In the genomic region with DNA sequence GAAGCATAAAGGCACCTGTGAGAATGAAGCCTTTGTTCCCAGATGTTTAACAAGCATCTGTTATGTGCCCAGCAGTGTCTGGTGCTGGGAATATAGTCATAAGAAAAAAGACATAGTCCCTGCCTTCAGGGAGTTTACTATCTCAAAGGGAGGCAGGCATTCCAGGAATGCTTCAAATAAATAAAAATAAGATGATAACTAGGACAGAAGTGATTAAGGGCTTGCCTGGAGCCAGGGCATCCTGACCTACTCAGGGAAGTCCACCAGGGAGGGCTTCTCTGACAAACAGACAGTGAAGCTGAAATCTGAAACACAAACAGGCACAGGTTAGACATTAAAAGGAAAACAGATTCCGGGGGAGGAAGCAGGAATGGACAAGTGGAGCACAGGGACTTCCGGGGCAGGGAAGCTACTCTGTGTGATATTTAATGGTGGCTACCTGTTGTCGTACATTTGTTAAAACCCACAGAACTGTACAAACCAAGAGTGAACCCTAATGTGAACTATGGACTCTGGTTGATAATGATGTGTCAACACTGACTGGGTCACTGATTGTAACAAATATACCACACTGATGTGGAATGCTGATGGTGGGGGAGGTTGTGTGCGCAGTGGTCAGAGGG, we compare ENCODE assay signal across 12 cellular contexts. TPM values are rescaled to one million over a fixed set of nuclear protein-coding genes. Genes with fewer than 3 reads are reported as not detected.
DNase-seq lines count a peak whose midpoint lies in the region; ATAC-seq and TF ChIP-seq lines count a peak whose summit lies in the region.
"Had no signal": no experiment of that assay in that cellular context is flagged by ENCODE, and none has a peak within 500 bp of the region (broad histone marks: within the 10 kb centered on the region; RNA-seq: fewer than 3 reads in every experiment).

No MANE protein-coding gene starts in this region.

- 23% methylated on average over 4 of the region's 4 CpGs for WGBS in right lobe of liver (ENCODE audit: insufficient coverage, low coverage, low lambda C conversion rate, missing lambda C conversion rate)
- WGBS in tibial nerve, 2 donors, result 88 to 89% methylated on average over 4 of the region's 4 CpGs

- H3K4me1 Mint-ChIP-seq in activated naive CD4-positive, alpha-beta T cell treated with anti-CD3 and anti-CD28 coated beads, Interleukin-2, amount 10 ng/mL, durations not matched to agents 7 days and 5 days, result peaks cover 22% of the 10 kb centered on the region
- H3K4me1 Mint-ChIP-seq in activated naive CD4-positive, alpha-beta T cell treated with anti-CD3 and anti-CD28 coated beads for 36 hours (ENCODE audit: low read depth), result peaks cover 9% of the 10 kb centered on the region

- no peaks in the 10 kb centered on the region for H3K27me3 ChIP-seq in right lobe of liver
- no peaks in the 10 kb centered on the region for H3K27me3 ChIP-seq in tibial nerve

- TF ChIP-seq POLR2A in right lobe of liver (IDR thresholded peaks at IDR 0.05) (peak; percentile 63), tibial nerve (IDR thresholded peaks at IDR 0.05) (no peak)

- H3K4me1 ChIP-seq in right lobe of liver (peaks cover 0 to 49% (median 36%) of the 10 kb centered on the region in 4 donors), tibial nerve (peaks cover 0 to 69% (median 30%) of the 10 kb centered on the region in 4 donors)

- intact Hi-C loops in activated naive CD4-positive, alpha-beta T cell treated with anti-CD3 and anti-CD28 coated beads for 36 hours (cut with micrococcal nuclease), result no loop called here
- intact Hi-C loops in right lobe of liver (cut with DNase I), result loop anchor here in 1 of 2 donors (10.0 kb wide), 1 partner anchor 51 kb away; a partner anchor contains a TSS

- no peaks in the 10 kb centered on the region for H3K36me3 Mint-ChIP-seq in activated naive CD4-positive, alpha-beta T cell treated with anti-CD3 and anti-CD28 coated beads, Interleukin-2, amount 10 ng/mL, durations not matched to agents 7 days and 5 days
- H3K36me3 Mint-ChIP-seq in activated naive CD4-positive, alpha-beta T cell treated with anti-CD3 and anti-CD28 coated beads for 36 hours (ENCODE audit: low read depth), result no peaks in the 10 kb centered on the region
- H3K36me3 Mint-ChIP-seq: activated naive CD4-positive, alpha-beta T cell treated with anti-CD3 and anti-CD28 coated beads, Interleukin-2, amount 50 U/mL, for 72 hours had no signal

- TF ChIP-seq EP300 in tibial nerve (IDR thresholded peaks at IDR 0.05), result no peak

- H3K4me3 ChIP-seq in right lobe of liver, result peak overlapping the region in 1 of 3 donors; percentile 4
- H3K4me3 ChIP-seq in tibial nerve, result no peak overlapping the region

- DNase-seq in activated naive CD4-positive, alpha-beta T cell treated with anti-CD3 and anti-CD28 coated beads, Interleukin-2, amount 10 ng/mL, durations not matched to agents 7 days and 5 days, result no peak
- no peak for DNase-seq in activated naive CD4-positive, alpha-beta T cell treated with anti-CD3 and anti-CD28 coated beads for 36 hours
- DNase-seq in amniotic epithelial cell (ENCODE audit: low read depth) (peak; percentile 74), right lobe of liver (peak in 1 of 3 donors; percentile 62), tibial nerve (ENCODE audit: low spot score in 2 of 2) (no peak), NCI-H748 (lab: John Stamatoyannopoulos, UW; ENCODE audit: unreplicated experiment) (no peak)
- DNase-seq: activated B cell treated with CpG ODN at 0.5 μM for 24 hours; MV-4-11; stimulated activated CD4-positive, alpha-beta T cell treated with anti-CD3 and anti-CD28 coated beads, Interleukin-4, amount 100 ng/mL, for 24 hours had no signal

- peak overlapping the region; percentile 13 for H3K27ac Mint-ChIP-seq in activated naive CD4-positive, alpha-beta T cell treated with anti-CD3 and anti-CD28 coated beads, Interleukin-2, amount 10 ng/mL, durations not matched to agents 7 days and 5 days
- H3K27ac Mint-ChIP-seq in activated naive CD4-positive, alpha-beta T cell treated with anti-CD3 and anti-CD28 coated beads for 36 hours, result no peak overlapping the region
- H3K27ac Mint-ChIP-seq: activated B cell treated with CpG ODN at 0.5 μM for 24 hours had no signal

- TF ChIP-seq CTCF in right lobe of liver (IDR thresholded peaks at IDR 0.05) (no peak), tibial nerve (IDR thresholded peaks at IDR 0.05) (no peak)

- H3K27me3 Mint-ChIP-seq in activated naive CD4-positive, alpha-beta T cell treated with anti-CD3 and anti-CD28 coated beads, Interleukin-2, amount 10 ng/mL, durations not matched to agents 7 days and 5 days, result peaks cover 56% of the 10 kb centered on the region
- H3K27me3 Mint-ChIP-seq in activated naive CD4-positive, alpha-beta T cell treated with anti-CD3 and anti-CD28 coated beads for 36 hours (ENCODE audit: low read depth), result peaks cover 7% of the 10 kb centered on the region

- CTCF ChIA-PET in activated naive CD4-positive, alpha-beta T cell treated with anti-CD3 and anti-CD28 coated beads, Interleukin-2, amount 10 ng/mL, durations not matched to agents 7 days and 5 days (lab: Charles Lee), result no interaction called here
- CTCF ChIA-PET in activated naive CD4-positive, alpha-beta T cell treated with anti-CD3 and anti-CD28 coated beads for 36 hours (lab: Charles Lee), result no interaction called here

- H3K9me3 ChIP-seq in right lobe of liver (no peaks in the 10 kb centered on the region), tibial nerve (no peaks in the 10 kb centered on the region)

- ATAC-seq in right lobe of liver (peak; percentile 49 to 75 (median 60)), HG03097 (IDR thresholded peaks at IDR 0.05; ENCODE audit: low FRiP score, unreplicated experiment) (no peak), HG02588 (IDR thresholded peaks at IDR 0.05; ENCODE audit: unreplicated experiment) (no peak)
- ATAC-seq: activated naive CD4-positive, alpha-beta T cell treated with anti-CD3 and anti-CD28 coated beads, Interleukin-2, amount 50 U/mL, for 72 hours had no signal

- H3K4me3 Mint-ChIP-seq in activated naive CD4-positive, alpha-beta T cell treated with anti-CD3 and anti-CD28 coated beads, Interleukin-2, amount 10 ng/mL, durations not matched to agents 7 days and 5 days, result no peak overlapping the region
- H3K4me3 Mint-ChIP-seq in activated naive CD4-positive, alpha-beta T cell treated with anti-CD3 and anti-CD28 coated beads for 36 hours, result no peak overlapping the region

- no peaks in the 10 kb centered on the region for H3K36me3 ChIP-seq in right lobe of liver
- peaks cover 0 to 8% (median 0%) of the 10 kb centered on the region in 3 donors for H3K36me3 ChIP-seq in tibial nerve

- H3K9me3 Mint-ChIP-seq in activated naive CD4-positive, alpha-beta T cell treated with anti-CD3 and anti-CD28 coated beads, Interleukin-2, amount 10 ng/mL, durations not matched to agents 7 days and 5 days, result no peaks in the 10 kb centered on the region
- no peaks in the 10 kb centered on the region for H3K9me3 Mint-ChIP-seq in activated naive CD4-positive, alpha-beta T cell treated with anti-CD3 and anti-CD28 coated beads for 36 hours
- H3K9me3 Mint-ChIP-seq: activated B cell treated with CpG ODN at 0.5 μM for 24 hours; activated naive CD4-positive, alpha-beta T cell treated with anti-CD3 and anti-CD28 coated beads, Interleukin-2, amount 50 U/mL, for 72 hours had no signal

- H3K27ac ChIP-seq in right lobe of liver, result peak overlapping the region; percentile 81 to 95 (median 82)
- H3K27ac ChIP-seq in tibial nerve, result peak overlapping the region in 3 of 4 donors; percentile 36 to 52 (median 50)

RNA-seq across cellular contexts. Expression of a gene that starts 53.3 kb away (rescaled TPM):
- total RNA-seq in activated naive CD4-positive, alpha-beta T cell treated with anti-CD3 and anti-CD28 coated beads for 36 hours, result under 1 TPM; 0.31 to 0.59 TPM
- 100 to 1,000 TPM in 3 of 6 experiments, 10 to 100 TPM in 3; 61.3 to 125 (median 98.4) TPM for total RNA-seq in right lobe of liver
- 100 to 1,000 TPM; 114 to 217 (median 193) TPM for total RNA-seq in tibial nerve
- total RNA-seq: activated B cell treated with CpG ODN at 0.5 μM for 24 hours had no signal

Comparison
In these comparisons a context has a peak if more than half of its experiments do, and no peak if none do; other contexts are left out.
1. ATAC-seq: peak in right lobe of liver (4 of 4); none in HG03097 (single experiment) and HG02588 (single experiment).
2. RNA of a gene that starts 53.3 kb away (total RNA-seq): 114 to 217 TPM in tibial nerve and 61.3 to 125 TPM in right lobe of liver; 0.31 to 0.59 TPM in activated naive CD4-positive, alpha-beta T cell treated with anti-CD3 and anti-CD28 coated beads for 36 hours; every median in the first group is over 10 times any median in the second.